In genomic region chr7:155983176-155983815, GRCh38 we compare ENCODE assay signal across 14 cellular contexts.
"Had no signal": no experiment of that assay in that cellular context is flagged by ENCODE, and none has a peak within 500 bp of the region (broad histone marks: within the 10 kb centered on the region; RNA-seq: fewer than 3 reads in every experiment).

No MANE protein-coding gene starts in this region.

- H3K27ac ChIP-seq: body of pancreas, pancreas had no signal

- H3K4me1 ChIP-seq: body of pancreas, pancreas had no signal

- ATAC-seq: body of pancreas; left ventricle myocardium superior; naive thymus-derived CD4-positive, alpha-beta T cell; pancreas had no signal

- H3K27me3 ChIP-seq: body of pancreas had no signal

- H3K36me3 ChIP-seq: pancreas had no signal

- H3K9me3 ChIP-seq: body of pancreas, pancreas had no signal

- DNase-seq: activated CD4-positive, alpha-beta T cell treated with anti-CD3 and anti-CD28 coated beads, Interleukin-2, amount 10 ng/mL, durations not matched to agents 7 days and 5 days; activated naive CD8-positive, alpha-beta T cell treated with anti-CD3 and anti-CD28 coated beads for 36 hours; amygdala; body of pancreas; caudate nucleus; erythroblast; foreskin melanocyte; left ventricle myocardium superior; mesenchymal stem cell; stimulated activated naive CD4-positive, alpha-beta T cell treated with Interleukin-2 at 50 U/mL for 16 hours; substantia nigra; T1000 had no signal

- H3K4me3 ChIP-seq: body of pancreas, pancreas had no signal
